Comparison of ENCODE assay signal across 24 cellular contexts in genomic region chr19:33503791-33504444, GRCh38.
"Had no signal": no experiment of that assay in that cellular context is flagged by ENCODE, and none has a peak within 500 bp of the region (broad histone marks: within the 10 kb centered on the region; RNA-seq: fewer than 3 reads in every experiment).

No MANE protein-coding gene starts in this region.

- H3K36me3 ChIP-seq: vagina had no signal

- DNase-seq: activated CD4-positive, alpha-beta T cell treated with anti-CD3 and anti-CD28 coated beads, Interleukin-2, amount 10 ng/mL, durations not matched to agents 24 days and 14 days; activated CD4-positive, CD25-positive, alpha-beta regulatory T cell; activated CD8-positive, alpha-beta memory T cell treated with anti-CD3 and anti-CD28 coated beads, Interleukin-2, amount 50 U/mL, for 4 hours; activated effector memory CD4-positive, alpha-beta T cell treated with Interleukin-2 at 50 U/mL for 16 hours; activated naive CD4-positive, alpha-beta T cell treated with anti-CD3 and anti-CD28 coated beads, Interleukin-2, amount 10 ng/mL, durations not matched to agents 7 days and 5 days; activated naive CD8-positive, alpha-beta T cell treated with anti-CD3 and anti-CD28 coated beads, Interleukin-2, amount 50 U/mL, for 24 hours; activated T-cell treated with anti-CD3 and anti-CD28 coated beads, Interleukin-2, amount 50 U/mL, for 4 hours; anterior cingulate cortex; brain microvascular endothelial cell; central memory CD4-positive, alpha-beta T cell; erythroblast; foreskin melanocyte; head of caudate nucleus; left ventricle myocardium inferior; nucleus accumbens; stimulated activated CD4-positive, alpha-beta T cell treated with anti-CD3 and anti-CD28 coated beads, Interleukin-2, amount 100 ng/mL, for 24 hours; T-helper 9 cell had no signal

- H3K27ac ChIP-seq: brain microvascular endothelial cell, coronary artery, left ventricle myocardium inferior, tibial nerve, vagina had no signal

- H3K27me3 Mint-ChIP-seq: activated CD4-positive, alpha-beta T cell treated with anti-CD3 and anti-CD28 coated beads, Interleukin-2, amount 10 ng/mL, durations not matched to agents 24 days and 14 days; activated naive CD4-positive, alpha-beta T cell treated with anti-CD3 and anti-CD28 coated beads, Interleukin-2, amount 10 ng/mL, durations not matched to agents 7 days and 5 days; activated naive CD8-positive, alpha-beta T cell treated with anti-CD3 and anti-CD28 coated beads, Interleukin-2, amount 50 U/mL, for 24 hours; naive thymus-derived CD8-positive, alpha-beta T cell; stimulated activated naive CD8-positive, alpha-beta T cell treated with anti-CD3 and anti-CD28 coated beads, Interleukin-15, Interleukin-2, amounts not matched to agents 100 ng/mL and 50 ng/mL, for 24 hours had no signal

- ATAC-seq: activated naive CD8-positive, alpha-beta T cell treated with anti-CD3 and anti-CD28 coated beads, Interleukin-2, amount 50 U/mL, for 24 hours; activated T-cell treated with anti-CD3 and anti-CD28 coated beads, Interleukin-2, amount 50 U/mL, for 4 hours; naive thymus-derived CD8-positive, alpha-beta T cell had no signal

- FAIRE-seq: endometrium, keratinocyte had no signal

- H3K4me1 ChIP-seq: tibial nerve, vagina had no signal

- H3K9me3 ChIP-seq: left ventricle myocardium inferior, tibial nerve, vagina had no signal

- H3K4me3 ChIP-seq: coronary artery, left ventricle myocardium inferior, tibial nerve, vagina had no signal

- H3K4me3 Mint-ChIP-seq: activated CD4-positive, alpha-beta T cell treated with anti-CD3 and anti-CD28 coated beads, Interleukin-2, amount 10 ng/mL, durations not matched to agents 24 days and 14 days; activated naive CD4-positive, alpha-beta T cell treated with anti-CD3 and anti-CD28 coated beads, Interleukin-2, amount 10 ng/mL, durations not matched to agents 7 days and 5 days; activated naive CD8-positive, alpha-beta T cell treated with anti-CD3 and anti-CD28 coated beads, Interleukin-2, amount 50 U/mL, for 24 hours; activated T-cell treated with anti-CD3 and anti-CD28 coated beads, Interleukin-2, amount 50 U/mL, for 4 hours; naive thymus-derived CD8-positive, alpha-beta T cell; stimulated activated naive CD8-positive, alpha-beta T cell treated with anti-CD3 and anti-CD28 coated beads, Interleukin-15, Interleukin-2, amounts not matched to agents 100 ng/mL and 50 ng/mL, for 24 hours had no signal

- H3K27ac Mint-ChIP-seq: activated CD4-positive, alpha-beta T cell treated with anti-CD3 and anti-CD28 coated beads, Interleukin-2, amount 10 ng/mL, durations not matched to agents 24 days and 14 days; activated naive CD4-positive, alpha-beta T cell treated with anti-CD3 and anti-CD28 coated beads, Interleukin-2, amount 10 ng/mL, durations not matched to agents 7 days and 5 days; activated naive CD8-positive, alpha-beta T cell treated with anti-CD3 and anti-CD28 coated beads, Interleukin-2, amount 50 U/mL, for 24 hours; stimulated activated naive CD8-positive, alpha-beta T cell treated with anti-CD3 and anti-CD28 coated beads, Interleukin-15, Interleukin-2, amounts not matched to agents 100 ng/mL and 50 ng/mL, for 24 hours had no signal

- H3K27me3 ChIP-seq: brain microvascular endothelial cell, tibial nerve, vagina had no signal

- H3K9me3 Mint-ChIP-seq: activated CD4-positive, alpha-beta T cell treated with anti-CD3 and anti-CD28 coated beads, Interleukin-2, amount 10 ng/mL, durations not matched to agents 24 days and 14 days; activated naive CD4-positive, alpha-beta T cell treated with anti-CD3 and anti-CD28 coated beads, Interleukin-2, amount 10 ng/mL, durations not matched to agents 7 days and 5 days; activated naive CD8-positive, alpha-beta T cell treated with anti-CD3 and anti-CD28 coated beads, Interleukin-2, amount 50 U/mL, for 24 hours; activated T-cell treated with anti-CD3 and anti-CD28 coated beads, Interleukin-2, amount 50 U/mL, for 4 hours; naive thymus-derived CD8-positive, alpha-beta T cell; stimulated activated naive CD8-positive, alpha-beta T cell treated with anti-CD3 and anti-CD28 coated beads, Interleukin-15, Interleukin-2, amounts not matched to agents 100 ng/mL and 50 ng/mL, for 24 hours had no signal

- H3K36me3 Mint-ChIP-seq: activated naive CD4-positive, alpha-beta T cell treated with anti-CD3 and anti-CD28 coated beads, Interleukin-2, amount 10 ng/mL, durations not matched to agents 7 days and 5 days had no signal

- H3K4me1 Mint-ChIP-seq: activated CD4-positive, alpha-beta T cell treated with anti-CD3 and anti-CD28 coated beads, Interleukin-2, amount 10 ng/mL, durations not matched to agents 24 days and 14 days; activated naive CD8-positive, alpha-beta T cell treated with anti-CD3 and anti-CD28 coated beads, Interleukin-2, amount 50 U/mL, for 24 hours had no signal
